Comparison of ENCODE assay signal across 24 cellular contexts in the genomic region with DNA sequence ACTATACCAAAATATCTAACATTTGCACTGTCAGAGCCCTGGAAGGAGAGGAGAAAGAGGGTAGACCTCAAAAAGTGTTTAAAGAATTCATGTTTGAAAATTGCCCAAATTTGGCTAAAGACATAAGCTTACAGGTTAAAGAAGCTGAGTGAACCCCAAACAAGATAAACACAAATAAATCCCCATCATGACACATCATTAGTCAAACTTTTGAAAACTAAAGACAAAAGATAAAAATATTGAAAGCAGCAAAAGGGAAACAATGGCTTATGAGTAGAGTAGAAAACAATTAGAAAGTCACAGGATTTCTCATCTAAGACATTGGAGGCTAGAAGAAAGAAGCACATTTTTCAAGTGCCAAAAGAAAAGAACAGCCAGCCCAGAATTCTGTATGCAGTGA. TPM values are rescaled to one million over a fixed set of nuclear protein-coding genes. Genes with fewer than 3 reads are reported as not detected.
DNase-seq lines count a peak whose midpoint lies in the region; ATAC-seq, FAIRE-seq and TF ChIP-seq lines count a peak whose summit lies in the region.
"Had no signal": no experiment of that assay in that cellular context is flagged by ENCODE, and none has a peak within 500 bp of the region (broad histone marks: within the 10 kb centered on the region; RNA-seq: fewer than 3 reads in every experiment).

No MANE protein-coding gene starts in this region.

- no peaks in the 10 kb centered on the region for H3K27me3 Mint-ChIP-seq in activated T-cell treated with anti-CD3 and anti-CD28 coated beads, Interleukin-2, amount 50 U/mL, for 72 hours (ENCODE audit: low read depth)
- H3K27me3 Mint-ChIP-seq in activated T-cell treated with anti-CD3 and anti-CD28 coated beads, Interleukin-2, amount 50 U/mL, for 24 hours = no peaks in the 10 kb centered on the region
- H3K27me3 Mint-ChIP-seq in effector memory CD8-positive, alpha-beta T cell = peaks cover 21% of the 10 kb centered on the region in 2 donors
- H3K27me3 Mint-ChIP-seq: CD4-positive, alpha-beta T cell had no signal

- H3K9me1 ChIP-seq in K562 (ENCODE audit: control insufficient read depth, insufficient read depth, low read length) = no peaks in the 10 kb centered on the region

- TF ChIP-seq POLR2A in K562 (conservative IDR thresholded peaks at IDR 0.05) (no peak), HepG2 (IDR thresholded peaks at IDR 0.05; ENCODE audit: insufficient read depth in 1 of 2, low read depth in 2 of 2, low read length in 2 of 2) (no peak)

- H4K20me1 ChIP-seq in K562 (replicated peaks; ENCODE audit: control insufficient read depth, insufficient read depth, low read length) = no peaks in the 10 kb centered on the region
- no peaks in the 10 kb centered on the region for H4K20me1 ChIP-seq in HepG2 (ENCODE audit: insufficient read depth, low read length)

- in situ Hi-C loops in K562 (cut with MboI) = no loop called here
- in situ Hi-C loops in HepG2 (cut with HindIII; ENCODE audit: extremely low pct_ligation_motif_present, low pct_unique_long_range_greater_than_20kb) = no loop called here

- H3K4me2 ChIP-seq in K562 (ENCODE audit: insufficient read depth, low read length) = no peak overlapping the region
- H3K4me2 ChIP-seq in HepG2 (ENCODE audit: low read depth, low read length) = no peak overlapping the region
- H3K4me2 ChIP-seq: A549, GM23338 had no signal

- H3K36me3 Mint-ChIP-seq in activated T-cell treated with anti-CD3 and anti-CD28 coated beads, Interleukin-2, amount 50 U/mL, for 72 hours (ENCODE audit: insufficient read depth in 2 of 2) = no peaks in the 10 kb centered on the region
- H3K36me3 Mint-ChIP-seq in activated T-cell treated with anti-CD3 and anti-CD28 coated beads, Interleukin-2, amount 50 U/mL, for 24 hours (ENCODE audit: low read depth) = no peaks in the 10 kb centered on the region
- H3K36me3 Mint-ChIP-seq in effector memory CD8-positive, alpha-beta T cell (ENCODE audit: insufficient read depth) = no peaks in the 10 kb centered on the region

- H3K4me1 Mint-ChIP-seq in activated T-cell treated with anti-CD3 and anti-CD28 coated beads, Interleukin-2, amount 50 U/mL, for 72 hours (ENCODE audit: low read depth) = peaks cover 11% of the 10 kb centered on the region
- peaks cover 8% of the 10 kb centered on the region for H3K4me1 Mint-ChIP-seq in activated T-cell treated with anti-CD3 and anti-CD28 coated beads, Interleukin-2, amount 50 U/mL, for 24 hours (ENCODE audit: low read depth)
- peaks cover 3 to 12% of the 10 kb centered on the region in 2 donors for H3K4me1 Mint-ChIP-seq in effector memory CD8-positive, alpha-beta T cell (ENCODE audit: low read depth in 2 of 2)
- H3K4me1 Mint-ChIP-seq: GM23338 had no signal

- TF ChIP-seq EP300 in K562 (IDR thresholded peaks at IDR 0.05; ENCODE audit: low read length) (no peak), HepG2 (IDR thresholded peaks at IDR 0.05; ENCODE audit: low read depth in 2 of 2, low read length in 2 of 2) (no peak), HepG2 (CRISPR knock-in tag; IDR thresholded peaks at IDR 0.05; ENCODE audit: borderline replicate concordance) (no peak)

- intact Hi-C loops in K562 (cut with micrococcal nuclease) = no loop called here
- intact Hi-C loops in HepG2 (cut with micrococcal nuclease; ENCODE audit: unreplicated experiment) = no loop called here

- DNase-seq in activated T-cell treated with anti-CD3 and anti-CD28 coated beads, Interleukin-2, amount 50 U/mL, for 72 hours = no peak
- DNase-seq in activated T-cell treated with anti-CD3 and anti-CD28 coated beads, Interleukin-2, amount 50 U/mL, for 24 hours = no peak
- DNase-seq in RWPE2 (ENCODE audit: low spot score) = no peak
- DNase-seq in K562 (ENCODE audit: extremely low read depth in 1 of 4, low spot score in 3 of 4) = no peak
- DNase-seq in activated effector memory CD4-positive, alpha-beta T cell treated with Interleukin-2 at 50 U/mL for 16 hours = no peak
- DNase-seq in occipital lobe (lab: John Stamatoyannopoulos, UW) = no peak
- DNase-seq in effector memory CD8-positive, alpha-beta T cell = no peak
- DNase-seq in HepG2 (ENCODE audit: low spot score) = no peak
- DNase-seq: AML-193; CD4-positive, alpha-beta T cell; GDM1; HFFc6 had no signal

- H3K9ac ChIP-seq in K562 (ENCODE audit: insufficient read depth in 1 of 2, low read depth in 2 of 2, low read length in 2 of 2) (no peak overlapping the region), HepG2 (ENCODE audit: insufficient read depth, low read depth, low read length) (no peak overlapping the region)

- H3K79me2 ChIP-seq in K562 (ENCODE audit: control insufficient read depth, insufficient read depth, low read length) (peaks cover 2% of the 10 kb centered on the region; the same call in 1 of the 3 replicates), HepG2 (ENCODE audit: insufficient read depth, low read length) (no peaks in the 10 kb centered on the region)

- H3K4me3 ChIP-seq in RWPE2 (ENCODE audit: severe bottlenecking) = no peak overlapping the region
- no peak overlapping the region for H3K4me3 ChIP-seq in K562
- no peak overlapping the region for H3K4me3 ChIP-seq in HepG2 (replicated peaks in 1 of 3; ENCODE audit: insufficient read depth in 1 of 3, low read depth in 2 of 3, low read length in 3 of 3)
- H3K4me3 ChIP-seq: A549, GM23338 had no signal

- peak overlapping the region; percentile 17 for H3K27ac Mint-ChIP-seq in activated T-cell treated with anti-CD3 and anti-CD28 coated beads, Interleukin-2, amount 50 U/mL, for 72 hours
- no peak overlapping the region for H3K27ac Mint-ChIP-seq in activated T-cell treated with anti-CD3 and anti-CD28 coated beads, Interleukin-2, amount 50 U/mL, for 24 hours
- H3K27ac Mint-ChIP-seq in effector memory CD8-positive, alpha-beta T cell = no peak overlapping the region
- H3K27ac Mint-ChIP-seq: CD4-positive, alpha-beta T cell; GM23338; HFFc6 had no signal

- H3K36me3 ChIP-seq in RWPE2 (ENCODE audit: low read depth) (no peaks in the 10 kb centered on the region), K562 (ENCODE audit: control insufficient read depth, insufficient read depth, low read length) (no peaks in the 10 kb centered on the region), HepG2 (replicated peaks in 1 of 2; ENCODE audit: control insufficient read depth in 1 of 2, insufficient read depth in 2 of 2, low read length in 2 of 2) (no peaks in the 10 kb centered on the region)

- no peak overlapping the region for H3K27ac ChIP-seq in RWPE2 (ENCODE audit: poor library complexity, severe bottlenecking)
- no peak overlapping the region for H3K27ac ChIP-seq in K562 (ENCODE audit: extremely low read depth, low read depth, low read length)
- H3K27ac ChIP-seq in HepG2 (ENCODE audit: extremely low read length, insufficient read depth, low read length) = no peak overlapping the region
- H3K27ac ChIP-seq: 22Rv1, A549, C4-2B, HL-60 had no signal

- no peak for TF ChIP-seq CTCF in RWPE2 (IDR thresholded peaks at IDR 0.05; ENCODE audit: poor library complexity, severe bottlenecking)
- TF ChIP-seq CTCF in K562 (IDR thresholded peaks at IDR 0.05 in 2 of 3, conservative IDR thresholded peaks at IDR 0.05 in 1 of 3; ENCODE audit: insufficient read depth in 2 of 3, low read depth in 1 of 3, low read length in 3 of 3) = no peak
- no peak for TF ChIP-seq CTCF in HepG2 (CRISPR knock-in tag; IDR thresholded peaks at IDR 0.05)

- no peak for ATAC-seq in activated T-cell treated with anti-CD3 and anti-CD28 coated beads, Interleukin-2, amount 50 U/mL, for 72 hours (replicated peaks in 1 of 2)
- ATAC-seq in RWPE2 (ENCODE audit: low read depth) (peak; percentile 33; the same call in 1 of the 3 replicates), K562 (no peak), HepG2 (no peak)
- ATAC-seq in effector memory CD8-positive, alpha-beta T cell (replicated peaks) = no peak
- ATAC-seq: A549, GM23338, HCT116 had no signal

- H2AFZ ChIP-seq in K562 (ENCODE audit: low read depth, low read length) = no peak overlapping the region
- H2AFZ ChIP-seq in HepG2 (ENCODE audit: low read length) = no peak overlapping the region
- H2AFZ ChIP-seq: GM23338 had no signal

- peaks cover 0 to 2% of the 10 kb centered on the region in 2 donors for H3K9me3 Mint-ChIP-seq in activated T-cell treated with anti-CD3 and anti-CD28 coated beads, Interleukin-2, amount 50 U/mL, for 72 hours
- no peaks in the 10 kb centered on the region for H3K9me3 Mint-ChIP-seq in activated T-cell treated with anti-CD3 and anti-CD28 coated beads, Interleukin-2, amount 50 U/mL, for 24 hours
- H3K9me3 Mint-ChIP-seq in effector memory CD8-positive, alpha-beta T cell = no peaks in the 10 kb centered on the region
- H3K9me3 Mint-ChIP-seq: CD4-positive, alpha-beta T cell; HFFc6 had no signal

- no peak overlapping the region for H3K4me3 Mint-ChIP-seq in activated T-cell treated with anti-CD3 and anti-CD28 coated beads, Interleukin-2, amount 50 U/mL, for 72 hours
- H3K4me3 Mint-ChIP-seq in activated T-cell treated with anti-CD3 and anti-CD28 coated beads, Interleukin-2, amount 50 U/mL, for 24 hours = no peak overlapping the region
- no peak overlapping the region for H3K4me3 Mint-ChIP-seq in effector memory CD8-positive, alpha-beta T cell
- H3K4me3 Mint-ChIP-seq: CD4-positive, alpha-beta T cell; GM23338; HFFc6 had no signal

- no peaks in the 10 kb centered on the region for H3K27me3 ChIP-seq in RWPE2 (ENCODE audit: insufficient read depth, poor library complexity, severe bottlenecking)
- H3K27me3 ChIP-seq in K562 (ENCODE audit: control insufficient read depth in 2 of 2, insufficient read depth in 2 of 2, low read length in 2 of 2) = no peaks in the 10 kb centered on the region
- no peaks in the 10 kb centered on the region for H3K27me3 ChIP-seq in HepG2 (ENCODE audit: control insufficient read depth in 1 of 2, insufficient read depth in 2 of 2, low read length in 2 of 2)

- TF ChIP-seq RAD21 in K562 (CRISPR knock-in tag; conservative IDR thresholded peaks at IDR 0.05 in 1 of 2, IDR thresholded peaks at IDR 0.05 in 1 of 2) (no peak), HepG2 (CRISPR knock-in tag; IDR thresholded peaks at IDR 0.05) (no peak)

- no TSS peak for BruUV-seq in K562 (replicated peaks; lab: Mats Ljungman, UMichigan)
- no TSS peak for BruUV-seq in HepG2 (replicated peaks; lab: Mats Ljungman, UMichigan)

- H3K9me3 ChIP-seq in RWPE2 (ENCODE audit: severe bottlenecking) (no peaks in the 10 kb centered on the region), K562 (replicated peaks; ENCODE audit: control insufficient read depth, insufficient read depth, low read depth, low read length) (no peaks in the 10 kb centered on the region), HepG2 (ENCODE audit: low read length) (no peaks in the 10 kb centered on the region)
- H3K9me3 ChIP-seq: A549, Caco-2 had no signal

- POLR2A ChIA-PET in K562 (lab: Yijun Ruan, JAX) (interaction anchor here (0.6 to 0.7 kb wide), 2 partner anchors 11 to 514 kb away, joined by 3 to 4 read pairs; no protein-coding TSS in a partner anchor), HepG2 (lab: Yijun Ruan, JAX) (no interaction called here)

- H3K4me1 ChIP-seq in RWPE2 (ENCODE audit: insufficient read depth, poor library complexity, severe bottlenecking) = peaks cover 1% of the 10 kb centered on the region
- peaks cover 3% of the 10 kb centered on the region in 2 experiments; a peak in 1 of 5 replicates for H3K4me1 ChIP-seq in K562 (replicated peaks in 1 of 2; ENCODE audit: control insufficient read depth in 2 of 2, insufficient read depth in 2 of 2, low read length in 2 of 2)
- H3K4me1 ChIP-seq in HepG2 (ENCODE audit: insufficient read depth, low read length) = peaks cover 21% of the 10 kb centered on the region

- CTCF ChIA-PET in K562 (lab: Yijun Ruan, JAX; ENCODE audit: low intra/inter-chr PET ratio) = no interaction called here
- CTCF ChIA-PET in HepG2 (lab: Yijun Ruan, JAX; ENCODE audit: low intra/inter-chr PET ratio, low total read pairs) = no interaction called here

- FAIRE-seq in K562 (lab: Jason Lieb, UNC) (no peak), HepG2 (lab: Jason Lieb, UNC) (no peak)
- FAIRE-seq: D721Med, GM12892, GM18507, H54, HTR-8/SVneo had no signal

RNA-seq across cellular contexts. Expression of a gene that starts 6.1 kb away (rescaled TPM):
- total RNA-seq in activated T-cell treated with anti-CD3 and anti-CD28 coated beads, Interleukin-2, amount 50 U/mL, for 72 hours = 10 to 100 TPM; 40.2 to 42.0 TPM
- total RNA-seq in K562 (2011; cell fraction: chromatin; rRNA removed; ENCODE audit: low replicate concordance) = 3.5 and 7.0 TPM in 2 replicates
- total RNA-seq in K562 (2011; cell fraction: nucleolus; rRNA removed) = 1.7 and 2.9 TPM in 2 replicates
- total RNA-seq in K562 (2011; cell fraction: nucleoplasm; rRNA removed) = 3.9 and 8.0 TPM in 2 replicates
- 18.8 and 19.3 TPM in 2 replicates for total RNA-seq in K562 (2014; rRNA removed)
- 35.1 and 41.7 TPM in 2 replicates for total RNA-seq in K562 (2014; rRNA removed; fragmentation: Illumina TruSeq; extraction: Trizol)
- 33.4 and 36.9 TPM in 2 replicates for total RNA-seq in K562 (2015; rRNA removed; fragmentation: Illumina TruSeq; extraction: Trizol)
- total RNA-seq in K562 (2021) = 21.6 and 22.1 TPM in 2 replicates
- 18.5 and 28.5 TPM in 2 replicates for polyA plus RNA-seq in K562 (2011; rRNA removed)
- 2.9 and 7.9 TPM in 2 replicates for polyA plus RNA-seq in K562 (2011; cell fraction: cytosol; rRNA removed)
- 3.1 and 3.7 TPM in 2 replicates for polyA plus RNA-seq in K562 (2011; cell fraction: nucleus; rRNA removed)
- polyA plus RNA-seq in K562 (2012) = 27.6 and 38.2 TPM in 2 replicates
- polyA plus RNA-seq in K562 (2014; fragmentation: Illumina TruSeq; extraction: Trizol) = 33.2 and 39.8 TPM in 2 replicates
- polyA plus RNA-seq in K562 (2014; fragmentation: Nextera tagmentation; extraction: Ambion mirVana) = 10 to 100 TPM; 22.0 to 30.2 TPM
- polyA plus RNA-seq in K562 (2014; rRNA removed) = 29.8 and 32.1 TPM in 2 replicates
- 12.8 and 13.2 TPM in 2 replicates for polyA minus RNA-seq in K562 (2011; rRNA and poly(A)+ RNA removed)
- 4.3 and 6.9 TPM in 2 replicates for polyA minus RNA-seq in K562 (2011; cell fraction: cytosol; rRNA and poly(A)+ RNA removed)
- 4.3 and 6.6 TPM in 2 replicates for polyA minus RNA-seq in K562 (2011; cell fraction: nucleus; rRNA and poly(A)+ RNA removed)
- total RNA-seq in occipital lobe = 14.0 TPM
- 12.6 and 20.2 TPM in 2 replicates for total RNA-seq in HepG2 (2016; rRNA removed; fragmentation: Illumina TruSeq; extraction: Trizol)
- total RNA-seq in HepG2 (2016; cell fraction: cytosol; rRNA removed; fragmentation: Illumina TruSeq; extraction: Trizol; ENCODE audit: low read depth) = 2.4 and 2.6 TPM in 2 replicates
- total RNA-seq in HepG2 (2016; cell fraction: insoluble cytoplasmic fraction; rRNA removed; fragmentation: Illumina TruSeq; extraction: Trizol) = 11.6 and 19.3 TPM in 2 replicates
- total RNA-seq in HepG2 (2016; cell fraction: membrane; rRNA removed; fragmentation: Illumina TruSeq; extraction: Trizol) = 5.3 and 7.5 TPM in 2 replicates
- total RNA-seq in HepG2 (2016; cell fraction: nucleus; rRNA removed; fragmentation: Illumina TruSeq; extraction: Trizol) = 8.9 and 9.5 TPM in 2 replicates
- 5.2 and 6.5 TPM in 2 replicates for polyA plus RNA-seq in HepG2 (2011; rRNA removed)
- 2.2 and 4.3 TPM in 2 replicates for polyA plus RNA-seq in HepG2 (2011; cell fraction: cytosol; rRNA removed)
- polyA plus RNA-seq in HepG2 (2011; cell fraction: nucleus; rRNA removed) = 1.3 and 2.2 TPM in 2 replicates
- polyA plus RNA-seq in HepG2 (2012) = 12.3 and 12.8 TPM in 2 replicates
- 2.4 and 3.0 TPM in 2 replicates for polyA plus RNA-seq in HepG2 (2016; cell fraction: cytosol; fragmentation: Illumina TruSeq; extraction: Trizol; ENCODE audit: low read depth)
- polyA plus RNA-seq in HepG2 (2016; cell fraction: insoluble cytoplasmic fraction; fragmentation: Illumina TruSeq; extraction: Trizol; ENCODE audit: low read depth) = 27.3 and 29.1 TPM in 2 replicates
- polyA plus RNA-seq in HepG2 (2016; cell fraction: membrane; fragmentation: Illumina TruSeq; extraction: Trizol; ENCODE audit: low read depth) = 6.5 and 7.9 TPM in 2 replicates
- polyA plus RNA-seq in HepG2 (2016; cell fraction: nucleus; fragmentation: Illumina TruSeq; extraction: Trizol; ENCODE audit: insufficient read depth, low read depth) = 19.4 and 20.6 TPM in 2 replicates
- polyA minus RNA-seq in HepG2 (2011; rRNA and poly(A)+ RNA removed; ENCODE audit: low replicate concordance) = 0.98 and 1.6 TPM in 2 replicates
- polyA minus RNA-seq in HepG2 (2011; cell fraction: cytosol; rRNA and poly(A)+ RNA removed) = 3.0 and 4.1 TPM in 2 replicates
- polyA minus RNA-seq in HepG2 (2011; cell fraction: nucleus; rRNA and poly(A)+ RNA removed) = 6.2 and 9.3 TPM in 2 replicates

RNA-seq across cellular contexts. Expression of a gene that starts 47.7 kb away (rescaled TPM):
- total RNA-seq in activated T-cell treated with anti-CD3 and anti-CD28 coated beads, Interleukin-2, amount 50 U/mL, for 72 hours = 100 to 1,000 TPM in 1 of 2 donors, 10 to 100 TPM in 1; 88.7 to 116 TPM
- 42.1 and 93.4 TPM in 2 replicates for total RNA-seq in K562 (2011; cell fraction: chromatin; rRNA removed; ENCODE audit: low replicate concordance)
- total RNA-seq in K562 (2011; cell fraction: nucleolus; rRNA removed) = 32.7 and 49.0 TPM in 2 replicates
- 61.5 and 67.7 TPM in 2 replicates for total RNA-seq in K562 (2011; cell fraction: nucleoplasm; rRNA removed)
- total RNA-seq in K562 (2014; rRNA removed) (20.3 and 24.3 TPM in 2 replicates), K562 (2014; rRNA removed; fragmentation: Illumina TruSeq; extraction: Trizol) (21.8 and 29.5 TPM in 2 replicates), K562 (2015; rRNA removed; fragmentation: Illumina TruSeq; extraction: Trizol) (23.8 and 25.4 TPM in 2 replicates), K562 (2021) (35.4 and 39.5 TPM in 2 replicates), occipital lobe (128 TPM), HepG2 (2016; rRNA removed; fragmentation: Illumina TruSeq; extraction: Trizol) (17.5 and 24.6 TPM in 2 replicates)
- polyA plus RNA-seq in K562 (2011; rRNA removed) (26.2 and 40.7 TPM in 2 replicates), K562 (2014; fragmentation: Illumina TruSeq; extraction: Trizol) (35.4 and 38.1 TPM in 2 replicates), K562 (2014; fragmentation: Nextera tagmentation; extraction: Ambion mirVana) (10 to 100 TPM; 13.6 to 18.8 TPM), K562 (2014; rRNA removed) (30.4 and 30.5 TPM in 2 replicates), HepG2 (2011; rRNA removed) (21.8 and 24.6 TPM in 2 replicates)
- 10.7 and 19.3 TPM in 2 replicates for polyA plus RNA-seq in K562 (2011; cell fraction: cytosol; rRNA removed)
- polyA plus RNA-seq in K562 (2011; cell fraction: nucleus; rRNA removed) = 34.2 and 35.9 TPM in 2 replicates
- 30.1 and 36.5 TPM in 2 replicates for polyA plus RNA-seq in K562 (2012)
- polyA minus RNA-seq in K562 (2011; rRNA and poly(A)+ RNA removed) = 30.0 and 36.5 TPM in 2 replicates
- 10.1 and 12.3 TPM in 2 replicates for polyA minus RNA-seq in K562 (2011; cell fraction: cytosol; rRNA and poly(A)+ RNA removed)
- 21.9 and 33.2 TPM in 2 replicates for polyA minus RNA-seq in K562 (2011; cell fraction: nucleus; rRNA and poly(A)+ RNA removed)
- 8.6 and 11.6 TPM in 2 replicates for total RNA-seq in HepG2 (2016; cell fraction: cytosol; rRNA removed; fragmentation: Illumina TruSeq; extraction: Trizol; ENCODE audit: low read depth)
- total RNA-seq in HepG2 (2016; cell fraction: insoluble cytoplasmic fraction; rRNA removed; fragmentation: Illumina TruSeq; extraction: Trizol) = 16.8 and 25.9 TPM in 2 replicates
- 22.1 and 23.1 TPM in 2 replicates for total RNA-seq in HepG2 (2016; cell fraction: membrane; rRNA removed; fragmentation: Illumina TruSeq; extraction: Trizol)
- total RNA-seq in HepG2 (2016; cell fraction: nucleus; rRNA removed; fragmentation: Illumina TruSeq; extraction: Trizol) = 26.1 and 27.7 TPM in 2 replicates
- polyA plus RNA-seq in HepG2 (2011; cell fraction: cytosol; rRNA removed) = 7.3 and 15.5 TPM in 2 replicates
- 19.7 and 20.4 TPM in 2 replicates for polyA plus RNA-seq in HepG2 (2011; cell fraction: nucleus; rRNA removed)
- polyA plus RNA-seq in HepG2 (2012) = 22.5 and 23.9 TPM in 2 replicates
- 23.7 and 24.5 TPM in 2 replicates for polyA plus RNA-seq in HepG2 (2016; cell fraction: cytosol; fragmentation: Illumina TruSeq; extraction: Trizol; ENCODE audit: low read depth)
- polyA plus RNA-seq in HepG2 (2016; cell fraction: insoluble cytoplasmic fraction; fragmentation: Illumina TruSeq; extraction: Trizol; ENCODE audit: low read depth) = 17.6 and 19.8 TPM in 2 replicates
- polyA plus RNA-seq in HepG2 (2016; cell fraction: membrane; fragmentation: Illumina TruSeq; extraction: Trizol; ENCODE audit: low read depth) = 26.8 and 29.2 TPM in 2 replicates
- 37.0 and 40.9 TPM in 2 replicates for polyA plus RNA-seq in HepG2 (2016; cell fraction: nucleus; fragmentation: Illumina TruSeq; extraction: Trizol; ENCODE audit: insufficient read depth, low read depth)
- polyA minus RNA-seq in HepG2 (2011; rRNA and poly(A)+ RNA removed; ENCODE audit: low replicate concordance) = 14.3 and 35.2 TPM in 2 replicates
- polyA minus RNA-seq in HepG2 (2011; cell fraction: cytosol; rRNA and poly(A)+ RNA removed) = 9.7 and 12.7 TPM in 2 replicates
- polyA minus RNA-seq in HepG2 (2011; cell fraction: nucleus; rRNA and poly(A)+ RNA removed) = 37.2 and 37.9 TPM in 2 replicates
